Comparison of ENCODE assay signal across 1 cellular context in the genomic region with DNA sequence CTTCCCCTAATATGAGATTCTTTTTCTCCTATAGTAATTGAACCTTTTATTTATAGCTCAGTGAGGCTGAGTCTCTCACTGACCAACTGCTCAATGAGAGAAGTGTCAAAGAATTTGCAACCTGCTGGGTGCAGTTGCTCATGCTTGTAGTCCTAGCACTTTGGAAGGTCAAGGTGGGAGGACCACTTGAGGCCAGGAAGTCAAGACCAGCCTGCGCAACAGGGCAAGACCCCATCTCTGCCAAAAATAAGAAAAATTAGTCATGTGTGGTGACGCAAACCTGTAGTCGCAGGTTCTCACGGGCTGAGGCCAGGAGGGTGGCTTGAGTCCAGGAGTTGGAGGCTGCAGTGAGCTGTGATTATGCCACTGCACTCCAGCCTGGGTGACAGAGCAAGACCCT.
TF ChIP-seq lines count a peak whose summit lies in the region.

No MANE protein-coding gene starts in this region.

TF ChIP-seq in GM12878, 131 proteins besides CTCF, POLR2A, EP300 and RAD21:
- TF ChIP-seq RUNX3 (IDR thresholded peaks at IDR 0.05; ENCODE audit: low read length) = peak; percentile 36
- peak; percentile 56; the same call in 1 of the 2 replicates for TF ChIP-seq NFIC (IDR thresholded peaks at IDR 0.05; ENCODE audit: low read depth, low read length)
- no peak for TF ChIP-seq HDAC2 (IDR thresholded peaks at IDR 0.05)
- peak; percentile 55 for TF ChIP-seq NR2F1 (conservative IDR thresholded peaks at IDR 0.05)
- TF ChIP-seq ATF2 (IDR thresholded peaks at IDR 0.05; ENCODE audit: low read length) = peak; percentile 52; the same call in 1 of the 2 replicates
- 0 out of 2 replicates have a peak, but pooled peaks have one; percentile 10 for TF ChIP-seq CREM (IDR thresholded peaks at IDR 0.05; ENCODE audit: low read depth)
- no peak for TF ChIP-seq SMC3 (IDR thresholded peaks at IDR 0.05; ENCODE audit: borderline replicate concordance, low read length)
- TF ChIP-seq RAD51 (IDR thresholded peaks at IDR 0.05) = no peak
- no peak for TF ChIP-seq KAT2A (conservative IDR thresholded peaks at IDR 0.05; ENCODE audit: control insufficient read depth, low read depth, low read length)
- no peak for TF ChIP-seq RFX5 (IDR thresholded peaks at IDR 0.05; ENCODE audit: low read depth, low read length)
- 0 out of 2 replicates have a peak, but pooled peaks have one; percentile 39 for TF ChIP-seq MEF2A (IDR thresholded peaks at IDR 0.05; ENCODE audit: insufficient read depth, low read depth, low read length)
- TF ChIP-seq SP1 (IDR thresholded peaks at IDR 0.05; ENCODE audit: low read depth, low read length) = no peak
- no peak for TF ChIP-seq RBBP5 (conservative IDR thresholded peaks at IDR 0.05)
TF ChIP-seq in GM12878: peak in this region for 6.
